ENCODE assay signal across 31 cellular contexts in genomic region chr14:48709277-48709785, GRCh38.
"Had no signal": no experiment of that assay in that cellular context is flagged by ENCODE, and none has a peak within 500 bp of the region (broad histone marks: within the 10 kb centered on the region; RNA-seq: fewer than 3 reads in every experiment).

No MANE protein-coding gene starts in this region.

- H3K79me2 ChIP-seq: parathyroid adenoma had no signal

- H3K27ac Mint-ChIP-seq: naive thymus-derived CD4-positive, alpha-beta T cell; natural killer cell; nephron; progenitor cell of endocrine pancreas; stimulated activated effector memory CD8-positive, alpha-beta T cell treated with anti-CD3 and anti-CD28 coated beads, Interleukin-12 subunit alpha, Interleukin-12 subunit beta, amount 100 ng/mL, for 72 hours; stimulated activated naive B cell treated with anti-CD40 and anti-IgM and Interleukin-4, amounts not matched to agents 10 μg/mL and 1 μg/mL and 100 μg/mL, for 72 hours; stimulated activated naive CD8-positive, alpha-beta T cell treated with anti-CD3 and anti-CD28 coated beads, Interleukin-15, Interleukin-2, amounts not matched to agents 100 ng/mL and 50 ng/mL, for 24 hours had no signal

- H3K4me1 Mint-ChIP-seq: naive thymus-derived CD4-positive, alpha-beta T cell; natural killer cell; neural crest cell; stimulated activated effector memory CD8-positive, alpha-beta T cell treated with anti-CD3 and anti-CD28 coated beads, Interleukin-12 subunit alpha, Interleukin-12 subunit beta, amount 100 ng/mL, for 72 hours; stimulated activated naive B cell treated with anti-CD40 and anti-IgM and Interleukin-4, amounts not matched to agents 10 μg/mL and 1 μg/mL and 100 μg/mL, for 72 hours had no signal

- DNase-seq: naive thymus-derived CD4-positive, alpha-beta T cell; natural killer cell; nucleus accumbens; ovary; posterior cingulate gyrus; psoas muscle; right cardiac atrium; right lobe of liver; sigmoid colon; small intestine; stimulated activated CD4-positive, alpha-beta T cell treated with anti-CD3 and anti-CD28 coated beads, Interleukin-15, amount 100 ng/mL, for 24 hours; stimulated activated CD4-positive, alpha-beta T cell treated with anti-CD3 and anti-CD28 coated beads, Interleukin-2, amount 100 ng/mL, for 24 hours; stimulated activated CD4-positive, alpha-beta T cell treated with anti-CD3 and anti-CD28 coated beads, Interleukin-2, amount 100 ng/mL, for 48 hours; stimulated activated CD4-positive, alpha-beta T cell treated with anti-CD3 and anti-CD28 coated beads, Interleukin-4, amount 100 ng/mL, for 24 hours; stimulated activated naive B cell treated with anti-CD40 and anti-IgM and Interleukin-4, amounts not matched to agents 10 μg/mL and 1 μg/mL and 100 μg/mL, for 72 hours; stimulated activated naive CD4-positive, alpha-beta T cell treated with Interleukin-2 at 50 U/mL for 16 hours; stomach; thyroid gland; trophoblast cell; upper lobe of left lung had no signal

- H3K36me3 ChIP-seq: neutrophil, ovary, right lobe of liver, sigmoid colon, stomach, thoracic aorta, thyroid gland, tibial nerve, upper lobe of left lung, vagina had no signal

- H3K27ac ChIP-seq: neutrophil, ovary, parathyroid adenoma, psoas muscle, right lobe of liver, sigmoid colon, stomach, thoracic aorta, thyroid gland, tibial nerve, upper lobe of left lung, vagina had no signal

- H3K9ac ChIP-seq: parathyroid adenoma had no signal

- H3K27me3 Mint-ChIP-seq: naive thymus-derived CD4-positive, alpha-beta T cell; progenitor cell of endocrine pancreas; stimulated activated naive B cell treated with anti-CD40 and anti-IgM and Interleukin-4, amounts not matched to agents 10 μg/mL and 1 μg/mL and 100 μg/mL, for 72 hours; stimulated activated naive CD8-positive, alpha-beta T cell treated with anti-CD3 and anti-CD28 coated beads, Interleukin-15, Interleukin-2, amounts not matched to agents 100 ng/mL and 50 ng/mL, for 24 hours had no signal

- ATAC-seq: naive thymus-derived CD4-positive, alpha-beta T cell; natural killer cell; psoas muscle; right cardiac atrium; right lobe of liver; stimulated activated effector memory CD8-positive, alpha-beta T cell treated with anti-CD3 and anti-CD28 coated beads, Interleukin-12 subunit alpha, Interleukin-12 subunit beta, amount 100 ng/mL, for 72 hours; stimulated activated naive B cell treated with anti-CD40 and anti-IgM and Interleukin-4, amounts not matched to agents 10 μg/mL and 1 μg/mL and 100 μg/mL, for 72 hours had no signal

- H3K27me3 ChIP-seq: neutrophil, ovary, right lobe of liver, sigmoid colon, stomach, thyroid gland, tibial nerve, upper lobe of left lung, vagina had no signal

- FAIRE-seq: small intestine, urothelium cell line had no signal

- H3K4me3 Mint-ChIP-seq: naive thymus-derived CD4-positive, alpha-beta T cell; natural killer cell; nephron; neural crest cell; stimulated activated effector memory CD8-positive, alpha-beta T cell treated with anti-CD3 and anti-CD28 coated beads, Interleukin-12 subunit alpha, Interleukin-12 subunit beta, amount 100 ng/mL, for 72 hours; stimulated activated naive B cell treated with anti-CD40 and anti-IgM and Interleukin-4, amounts not matched to agents 10 μg/mL and 1 μg/mL and 100 μg/mL, for 72 hours; stimulated activated naive CD8-positive, alpha-beta T cell treated with anti-CD3 and anti-CD28 coated beads, Interleukin-15, Interleukin-2, amounts not matched to agents 100 ng/mL and 50 ng/mL, for 24 hours had no signal

- H3K4me3 ChIP-seq: ovary, psoas muscle, right lobe of liver, sigmoid colon, stomach, thoracic aorta, thyroid gland, tibial nerve, upper lobe of left lung, vagina had no signal

- H3K36me3 Mint-ChIP-seq: naive thymus-derived CD4-positive, alpha-beta T cell; natural killer cell; stimulated activated effector memory CD8-positive, alpha-beta T cell treated with anti-CD3 and anti-CD28 coated beads, Interleukin-12 subunit alpha, Interleukin-12 subunit beta, amount 100 ng/mL, for 72 hours; stimulated activated naive B cell treated with anti-CD40 and anti-IgM and Interleukin-4, amounts not matched to agents 10 μg/mL and 1 μg/mL and 100 μg/mL, for 72 hours had no signal

- H3K4me1 ChIP-seq: parathyroid adenoma, psoas muscle, right lobe of liver, stomach, thyroid gland, tibial nerve, upper lobe of left lung, vagina had no signal

- H3K9me3 Mint-ChIP-seq: nephron; neural crest cell; stimulated activated naive B cell treated with anti-CD40 and anti-IgM and Interleukin-4, amounts not matched to agents 10 μg/mL and 1 μg/mL and 100 μg/mL, for 72 hours; stimulated activated naive CD8-positive, alpha-beta T cell treated with anti-CD3 and anti-CD28 coated beads, Interleukin-15, Interleukin-2, amounts not matched to agents 100 ng/mL and 50 ng/mL, for 24 hours had no signal

- H3K9me3 ChIP-seq: neutrophil, ovary, psoas muscle, right lobe of liver, sigmoid colon, stomach, thoracic aorta, thyroid gland, tibial nerve, upper lobe of left lung, vagina had no signal

- H2AFZ ChIP-seq: parathyroid adenoma had no signal
